Comparison of ENCODE assay signal across 8 cellular contexts in the genomic region with DNA sequence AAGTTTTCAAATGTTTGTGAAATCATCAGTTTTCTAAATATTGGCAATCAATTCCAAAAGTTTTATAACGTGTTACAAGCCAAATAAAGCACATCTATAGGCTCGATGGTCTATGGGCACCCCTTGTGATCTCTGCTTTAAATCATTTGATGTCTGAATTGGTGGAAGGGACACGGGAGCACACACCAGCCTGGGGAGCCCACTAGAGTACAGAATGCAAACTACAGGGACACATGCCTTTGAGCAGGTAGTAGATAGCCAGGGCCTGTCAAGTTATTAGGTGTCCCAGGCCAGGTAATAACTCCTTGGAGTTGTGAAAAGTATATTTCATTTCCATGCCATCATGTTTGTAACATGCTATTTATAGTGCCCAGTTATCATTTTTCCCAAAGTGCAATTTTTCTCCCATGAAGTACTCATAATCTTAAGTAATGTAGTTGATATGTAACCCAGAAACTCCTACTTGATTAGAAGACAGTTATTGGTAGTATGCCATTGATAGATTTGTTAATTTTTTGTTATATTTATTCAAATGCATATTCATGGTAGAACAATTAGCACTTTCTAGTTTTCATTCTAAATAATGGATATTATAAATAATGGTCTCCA.
DNase-seq lines count a peak whose midpoint lies in the region; ATAC-seq and TF ChIP-seq lines count a peak whose summit lies in the region.

No MANE protein-coding gene starts in this region.

- CTCF ChIA-PET in HEK293T (lab: Yijun Ruan, JAX) = no interaction called here

- H3K27ac ChIP-seq in lower lobe of right lung = no peak overlapping the region

- H3K9me3 ChIP-seq in lower lobe of right lung (no peaks in the 10 kb centered on the region), MG63 (no peaks in the 10 kb centered on the region)

- H3K36me3 ChIP-seq in lower lobe of right lung = peaks cover 4% of the 10 kb centered on the region
- H3K36me3 ChIP-seq in MG63 = peaks cover 11% of the 10 kb centered on the region; the same call in 1 of the 2 replicates

- no peaks in the 10 kb centered on the region for H3K4me1 ChIP-seq in lower lobe of right lung

- H3K27me3 ChIP-seq in lower lobe of right lung (ENCODE audit: low read depth) (no peaks in the 10 kb centered on the region), MG63 (no peaks in the 10 kb centered on the region)

- peak; percentile 48 for DNase-seq in AG08395 (ENCODE audit: low spot score)
- peak; percentile 46 for DNase-seq in HEK293T (ENCODE audit: extremely low spot score)
- peak; percentile 81 for DNase-seq in NAMALWA (ENCODE audit: low spot score)
- DNase-seq in amniotic epithelial cell (ENCODE audit: low read depth) = peak; percentile 29
- DNase-seq in lower lobe of right lung = no peak
- no peak for DNase-seq in NCI-H446 treated with DMSO at 0.1 percent for 48 hours (lab: John Stamatoyannopoulos, UW)
- DNase-seq in MG63 = no peak

- peak; percentile 90 for TF ChIP-seq CTCF in GM12873 (IDR thresholded peaks at IDR 0.05; ENCODE audit: insufficient read depth, low read depth, low read length, missing control alignments)
- TF ChIP-seq CTCF in lower lobe of right lung (IDR thresholded peaks at IDR 0.05) = peak; percentile 42

- peak; percentile 37 to 46 for ATAC-seq in lower lobe of right lung

- POLR2A ChIA-PET in HEK293T (lab: Yijun Ruan, JAX) = no interaction called here

- intact Hi-C loops in lower lobe of right lung (cut with DNase I) = loop anchor here (10.0 kb wide), 1 partner anchor 238 kb away; no protein-coding TSS in a partner anchor

- H3K4me3 ChIP-seq in lower lobe of right lung = no peak overlapping the region
- H3K4me3 ChIP-seq in MG63 = no peak overlapping the region

TF ChIP-seq in HEK293T, 16 proteins besides CTCF, POLR2A, EP300 and RAD21:
- TF ChIP-seq, protein P1, sequence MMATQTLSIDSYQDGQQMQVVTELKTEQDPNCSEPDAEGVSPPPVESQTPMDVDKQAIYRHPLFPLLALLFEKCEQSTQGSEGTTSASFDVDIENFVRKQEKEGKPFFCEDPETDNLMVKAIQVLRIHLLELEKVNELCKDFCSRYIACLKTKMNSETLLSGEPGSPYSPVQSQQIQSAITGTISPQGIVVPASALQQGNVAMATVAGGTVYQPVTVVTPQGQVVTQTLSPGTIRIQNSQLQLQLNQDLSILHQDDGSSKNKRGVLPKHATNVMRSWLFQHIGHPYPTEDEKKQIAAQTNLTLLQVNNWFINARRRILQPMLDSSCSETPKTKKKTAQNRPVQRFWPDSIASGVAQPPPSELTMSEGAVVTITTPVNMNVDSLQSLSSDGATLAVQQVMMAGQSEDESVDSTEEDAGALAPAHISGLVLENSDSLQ (IDR thresholded peaks at IDR 0.05) = peak; percentile 50; the same call in 1 of the 2 replicates
- TF ChIP-seq ELF4 (IDR thresholded peaks at IDR 0.05) (no peak), SP1 (IDR thresholded peaks at IDR 0.05) (no peak)
TF ChIP-seq in HEK293T: peak in this region for 1.

Comparison
In these comparisons a context has a peak if more than half of its experiments do, and no peak if none do; other contexts are left out.
1. DNase-seq: peak in AG08395 (single experiment), HEK293T (single experiment), NAMALWA (single experiment) and amniotic epithelial cell (single experiment); none in lower lobe of right lung (single experiment), NCI-H446 treated with DMSO at 0.1 percent for 48 hours (single experiment) and MG63 (single experiment).